8 cellular contexts compared by ENCODE assay signal in the genomic region with DNA sequence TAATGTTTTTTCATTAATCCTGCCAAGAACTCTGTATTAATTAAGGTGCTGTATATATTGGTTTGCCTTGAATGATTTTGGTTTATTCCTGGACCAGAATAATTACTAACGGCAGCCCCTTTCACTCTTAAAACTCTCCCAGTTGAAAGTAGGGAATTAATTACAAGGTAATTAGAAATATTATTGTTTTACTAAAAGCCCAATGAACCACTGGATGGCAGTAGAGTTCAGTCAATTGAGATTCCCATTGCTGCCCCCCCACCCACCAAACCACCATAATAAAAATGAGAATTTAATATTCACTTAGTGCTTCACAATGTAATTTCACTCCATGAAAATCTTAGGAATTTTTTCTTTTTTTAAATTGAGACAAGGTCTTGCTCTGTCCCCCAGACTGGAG. TPM values are rescaled to one million over a fixed set of nuclear protein-coding genes. Genes with fewer than 3 reads are reported as not detected.
DNase-seq lines count a peak whose midpoint lies in the region; ATAC-seq and TF ChIP-seq lines count a peak whose summit lies in the region.

No MANE protein-coding gene starts in this region.

- ATAC-seq in omental fat pad (ENCODE audit: low FRiP score), result no peak
- no peak for ATAC-seq in HG02981 (IDR thresholded peaks at IDR 0.05; ENCODE audit: unreplicated experiment)

- no peaks in the 10 kb centered on the region for H3K4me1 ChIP-seq in thyroid gland

- H3K4me3 ChIP-seq in LNCaP clone FGC (ENCODE audit: low read depth, low read length) (no peak overlapping the region), thyroid gland (replicated peaks in 1 of 3) (no peak overlapping the region)

- peak; percentile 40; the same call in 1 of the 2 replicates for TF ChIP-seq CTCF in LNCaP clone FGC (IDR thresholded peaks at IDR 0.05; ENCODE audit: control insufficient read depth, extremely low read depth, insufficient read depth)
- peak in 5 of 6 experiments; percentile 18 to 55 (median 46) for TF ChIP-seq CTCF in thyroid gland (IDR thresholded peaks at IDR 0.05)
- peak in 1 of 3 donors; percentile 34 for TF ChIP-seq CTCF in omental fat pad (IDR thresholded peaks at IDR 0.05)

- 55 to 64% methylated on average over 1 of the region's 1 CpG for WGBS in thyroid gland, 2 donors

- no peak for TF ChIP-seq POLR2A in thyroid gland (IDR thresholded peaks at IDR 0.05)

- H3K27me3 ChIP-seq in thyroid gland, result no peaks in the 10 kb centered on the region

- no peak overlapping the region for H3K27ac ChIP-seq in thyroid gland

- peaks cover 44% of the 10 kb centered on the region in 2 donors for H3K36me3 ChIP-seq in thyroid gland

- H3K9me3 ChIP-seq in thyroid gland, result no peaks in the 10 kb centered on the region

- DNase-seq in DMS 273 (lab: John Stamatoyannopoulos, UW; ENCODE audit: unreplicated experiment) (peak; percentile 62), DMS 273 treated with DMSO at 0.1 percent for 48 hours (lab: John Stamatoyannopoulos, UW) (no peak), LNCaP clone FGC (ENCODE audit: low read depth) (no peak), amniotic epithelial cell (ENCODE audit: low read depth) (peak; percentile 38), iris pigment epithelial cell (ENCODE audit: low read depth) (peak; percentile 34), thyroid gland (no peak), omental fat pad (ENCODE audit: low spot score) (no peak)

- intact Hi-C loops in thyroid gland (cut with DNase I), result loop anchor here (5.0 kb wide), 1 partner anchor 147 kb away; no protein-coding TSS in a partner anchor

RNA-seq across cellular contexts. Expression of gene WBP4, which starts 13.7 kb away (rescaled TPM):
- total RNA-seq in thyroid gland, result 10 to 100 TPM in 3 of 4 donors, 1 to 10 TPM in 1; 9.4 to 19.2 (median 10.6) TPM
- total RNA-seq in omental fat pad, result 10 to 100 TPM; 11.4 to 14.5 (median 11.8) TPM

RNA-seq across cellular contexts. Expression of gene ELF1, which starts 55.9 kb away (rescaled TPM):
- total RNA-seq in thyroid gland (100 to 1,000 TPM; 105 to 119 (median 110) TPM), omental fat pad (100 to 1,000 TPM in 1 of 4 donors, 10 to 100 TPM in 3; 87.4 to 107 (median 89.9) TPM)

RNA-seq across cellular contexts. Expression of gene KBTBD6, which starts 57.6 kb away (rescaled TPM):
- total RNA-seq in thyroid gland, result 10 to 100 TPM; 10.2 to 11.9 (median 11.2) TPM
- 1 to 10 TPM; 4.3 to 8.4 (median 5.6) TPM for total RNA-seq in omental fat pad

Comparison
In these comparisons a context has a peak if more than half of its experiments do, and no peak if none do; other contexts are left out.
1. DNase-seq: peak in DMS 273 (single experiment), amniotic epithelial cell (single experiment) and iris pigment epithelial cell (single experiment); none in DMS 273 treated with DMSO at 0.1 percent for 48 hours (single experiment), LNCaP clone FGC (single experiment), thyroid gland (0 of 2) and omental fat pad (single experiment).